Comparison of ENCODE assay signal across 11 cellular contexts in the genomic region with DNA sequence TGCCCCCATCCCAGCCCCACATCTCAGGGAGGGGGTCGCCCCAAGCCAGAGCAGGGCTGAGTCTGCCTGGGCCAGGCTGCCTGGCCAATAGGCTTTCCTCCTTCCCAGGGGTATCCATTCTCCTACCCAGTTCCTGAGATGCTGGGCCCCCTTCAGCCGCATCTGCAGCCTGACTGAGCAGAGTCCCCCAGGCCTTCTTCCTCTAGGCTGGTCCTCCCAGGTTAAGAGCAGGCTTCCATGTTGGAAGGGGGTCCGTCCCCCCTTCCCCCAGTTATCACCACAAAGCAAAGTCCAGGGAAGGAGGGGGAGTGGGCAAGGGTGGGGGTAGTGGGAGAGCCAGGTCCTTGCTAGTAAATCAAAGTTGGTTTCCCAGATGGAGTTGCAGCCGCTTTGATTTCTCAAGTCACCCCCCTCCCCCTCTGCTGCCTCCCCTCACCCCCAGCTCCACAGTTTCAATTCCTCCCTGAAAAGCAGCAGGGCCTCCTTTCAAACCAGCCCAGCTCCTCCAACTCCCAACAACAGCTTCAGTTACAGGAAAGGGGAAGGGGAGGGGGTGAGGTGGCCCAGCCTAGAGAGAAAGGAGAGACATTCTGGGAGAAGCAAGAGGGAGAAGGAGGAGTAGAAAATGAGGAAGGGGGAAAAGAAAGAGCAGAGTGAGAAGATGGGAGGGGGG. TPM values are rescaled to one million over a fixed set of nuclear protein-coding genes. Genes with fewer than 3 reads are reported as not detected.
DNase-seq lines count a peak whose midpoint lies in the region; ATAC-seq and TF ChIP-seq lines count a peak whose summit lies in the region.
"Had no signal": no experiment of that assay in that cellular context is flagged by ENCODE, and none has a peak within 500 bp of the region (broad histone marks: within the 10 kb centered on the region; RNA-seq: fewer than 3 reads in every experiment).

No MANE protein-coding gene starts in this region.

- H3K9me3 ChIP-seq in mammary epithelial cell (replicated peaks; ENCODE audit: insufficient read depth, low read length), result peaks cover 2% of the 10 kb centered on the region
- no peaks in the 10 kb centered on the region for H3K9me3 ChIP-seq in mesenchymal stem cell (ENCODE audit: control insufficient read depth, low read length)
- no peaks in the 10 kb centered on the region for H3K9me3 ChIP-seq in Peyer's patch
- H3K9me3 ChIP-seq: lower lobe of right lung had no signal

- H3K79me2 ChIP-seq in ACC112 (ENCODE audit: control insufficient read depth, insufficient read depth, low read length, unreplicated experiment) (no peaks in the 10 kb centered on the region), mammary epithelial cell (ENCODE audit: insufficient read depth, low read length) (no peaks in the 10 kb centered on the region)

- dilution Hi-C loops in mammary epithelial cell (cut with HindIII; ENCODE audit: low sequenced_read_pairs), result no loop called here

- H3K4me1 ChIP-seq in ACC112 (ENCODE audit: control insufficient read depth, insufficient read depth, low read length, unreplicated experiment), result peaks cover 54% of the 10 kb centered on the region
- peaks cover 34% of the 10 kb centered on the region for H3K4me1 ChIP-seq in mammary epithelial cell (ENCODE audit: insufficient read depth, low read length)
- peaks cover 28% of the 10 kb centered on the region for H3K4me1 ChIP-seq in mesenchymal stem cell (ENCODE audit: control insufficient read depth, insufficient read depth, low read depth, low read length)
- no peaks in the 10 kb centered on the region for H3K4me1 ChIP-seq in Peyer's patch
- H3K4me1 ChIP-seq: lower lobe of right lung had no signal

- peak overlapping the region; percentile 93 to 100 for H3K4ac ChIP-seq in mesenchymal stem cell (ENCODE audit: low read depth in 1 of 2, low read length in 2 of 2)

- CTCF ChIA-PET in mammary epithelial cell (lab: Charles Lee; ENCODE audit: low non-redundant PET), result no interaction called here

- in situ Hi-C loops in mammary epithelial cell (cut with MboI; ENCODE audit: low sequenced_read_pairs in 2 of 2), result no loop called here

- H2BK5ac ChIP-seq in mesenchymal stem cell (ENCODE audit: low read depth, low read length, poor library complexity, severe bottlenecking), result peak overlapping the region; percentile 75

- H3K4me3 ChIP-seq in ACC112 (ENCODE audit: low read depth, low read length) (no peak overlapping the region), mammary epithelial cell (replicated peaks in 1 of 3; ENCODE audit: insufficient read depth in 1 of 3, low read depth in 2 of 3, low read length in 3 of 3) (no peak overlapping the region), mesenchymal stem cell (ENCODE audit: insufficient read depth in 1 of 2, low read depth in 1 of 2, low read length in 2 of 2) (no peak overlapping the region), Peyer's patch (no peak overlapping the region)
- H3K4me3 ChIP-seq: lower lobe of right lung had no signal

- no peak for TF ChIP-seq CTCF in mammary epithelial cell (conservative IDR thresholded peaks at IDR 0.05 in 1 of 2, IDR thresholded peaks at IDR 0.05 in 1 of 2; ENCODE audit: extremely low read depth in 1 of 2, insufficient read depth in 1 of 2, low read depth in 1 of 2, low read length in 2 of 2)
- no peak for TF ChIP-seq CTCF in Peyer's patch (IDR thresholded peaks at IDR 0.05)

- peak overlapping the region; percentile 95 to 97 for H3K18ac ChIP-seq in mesenchymal stem cell (ENCODE audit: low read depth in 1 of 2, low read length in 2 of 2)

- intact Hi-C loops in mammary epithelial cell (cut with micrococcal nuclease), result no loop called here

- peaks cover 2% of the 10 kb centered on the region for H3K79me1 ChIP-seq in mesenchymal stem cell (replicated peaks; ENCODE audit: low read length, poor library complexity, severe bottlenecking)

- peak overlapping the region; percentile 99 for H4K91ac ChIP-seq in mesenchymal stem cell (ENCODE audit: low read length)

- ATAC-seq in HG02798 (IDR thresholded peaks at IDR 0.05; ENCODE audit: poor library complexity, unreplicated experiment), result no peak
- ATAC-seq: lower lobe of right lung had no signal

- H2AK5ac ChIP-seq in mesenchymal stem cell (ENCODE audit: low read length, severe bottlenecking), result peak overlapping the region; percentile 99

- H3K4me2 ChIP-seq in mammary epithelial cell (ENCODE audit: insufficient read depth, low read depth, low read length) (no peak overlapping the region), mesenchymal stem cell (ENCODE audit: low read length, poor library complexity, severe bottlenecking) (no peak overlapping the region)

- peak overlapping the region; percentile 91 to 100 for H2BK12ac ChIP-seq in mesenchymal stem cell (ENCODE audit: low read length in 2 of 2)

- peak; percentile 50 for DNase-seq in M059J (ENCODE audit: low read depth)
- DNase-seq in mammary epithelial cell, result no peak
- no peak for DNase-seq in mesenchymal stem cell
- DNase-seq in activated CD4-positive, alpha-beta T cell treated with anti-CD3 and anti-CD28 coated beads for 1 hour, result no peak
- DNase-seq in DMS153 treated with DMSO at 0.1 percent for 48 hours (lab: John Stamatoyannopoulos, UW; ENCODE audit: unreplicated experiment), result no peak
- no peak for DNase-seq in Peyer's patch
- DNase-seq: lower lobe of right lung; stimulated activated CD4-positive, alpha-beta T cell treated with anti-CD3 and anti-CD28 coated beads, Interleukin-15, amount 100 ng/mL, for 24 hours; stimulated activated naive CD4-positive, alpha-beta T cell treated with Interleukin-2 at 50 U/mL for 16 hours had no signal

- H2BK15ac ChIP-seq in mesenchymal stem cell (ENCODE audit: low read depth, poor library complexity, severe bottlenecking), result peak overlapping the region; percentile 78

- H3K23ac ChIP-seq in mesenchymal stem cell (ENCODE audit: low read length in 2 of 2), result no peak overlapping the region

- peak overlapping the region; percentile 94 for H4K8ac ChIP-seq in mesenchymal stem cell (ENCODE audit: low read length)

- no peak for TF ChIP-seq POLR2A in Peyer's patch (IDR thresholded peaks at IDR 0.05)

- BruUV-seq in mammary epithelial cell (replicated peaks; lab: Mats Ljungman, UMichigan), result no TSS peak

- H3K14ac ChIP-seq in mesenchymal stem cell (ENCODE audit: low read length in 2 of 2), result peak overlapping the region in 1 of 2 experiments; percentile 92

- H3K27me3 ChIP-seq in ACC112 (ENCODE audit: insufficient read depth, low read length), result no peaks in the 10 kb centered on the region
- H3K27me3 ChIP-seq in mammary epithelial cell (ENCODE audit: insufficient read depth, low read length), result no peaks in the 10 kb centered on the region
- no peaks in the 10 kb centered on the region for H3K27me3 ChIP-seq in mesenchymal stem cell (ENCODE audit: control insufficient read depth in 1 of 2, insufficient read depth in 1 of 2, low read length in 2 of 2)
- H3K27me3 ChIP-seq in Peyer's patch, result no peaks in the 10 kb centered on the region

- WGBS in mammary epithelial cell (ENCODE audit: low coverage, missing lambda C conversion rate), result 94% methylated on average over 2 of the region's 4 CpGs
- WGBS in mesenchymal stem cell, result 69% methylated on average over 2 of the region's 4 CpGs

- no peak overlapping the region for H3K9ac ChIP-seq in mammary epithelial cell (ENCODE audit: insufficient read depth, low read length)
- peak overlapping the region; percentile 74 for H3K9ac ChIP-seq in mesenchymal stem cell (ENCODE audit: low read length)

- peak overlapping the region; percentile 98 for H2BK120ac ChIP-seq in mesenchymal stem cell (ENCODE audit: low read depth, low read length)

- H2AFZ ChIP-seq in ACC112 (ENCODE audit: low read length, unreplicated experiment) (peak overlapping the region; percentile 44), mammary epithelial cell (ENCODE audit: low read depth, low read length) (peak overlapping the region; percentile 82), mesenchymal stem cell (ENCODE audit: low read depth, low read length) (peak overlapping the region; percentile 36)

- peak overlapping the region; percentile 82 for H3K27ac ChIP-seq in ACC112 (ENCODE audit: low read depth, low read length)
- peak overlapping the region; percentile 22 for H3K27ac ChIP-seq in mammary epithelial cell (ENCODE audit: insufficient read depth, low read depth, low read length)
- peak overlapping the region; percentile 65 for H3K27ac ChIP-seq in mesenchymal stem cell (ENCODE audit: low read length, poor library complexity, severe bottlenecking)
- H3K27ac ChIP-seq in Peyer's patch, result peak overlapping the region in 1 of 4 donors; percentile 3
- H3K27ac ChIP-seq: lower lobe of right lung had no signal

- H4K20me1 ChIP-seq in mammary epithelial cell (ENCODE audit: insufficient read depth, low read length), result no peaks in the 10 kb centered on the region

- H3K36me3 ChIP-seq in ACC112 (ENCODE audit: insufficient read depth, low read length) (no peaks in the 10 kb centered on the region), mammary epithelial cell (ENCODE audit: insufficient read depth, low read length) (no peaks in the 10 kb centered on the region), mesenchymal stem cell (ENCODE audit: control insufficient read depth in 1 of 2, insufficient read depth in 2 of 2, low read depth in 1 of 2, low read length in 2 of 2) (no peaks in the 10 kb centered on the region), Peyer's patch (no peaks in the 10 kb centered on the region)
- H3K36me3 ChIP-seq: lower lobe of right lung had no signal

RNA-seq across cellular contexts. Expression of a gene that starts 9.5 kb away (rescaled TPM):
- total RNA-seq in M059J (2014; rRNA removed; shearing (Covaris generic)), result 22.4 and 41.3 TPM in 2 replicates
- total RNA-seq in mammary epithelial cell, result 1 to 10 TPM; 1.8 to 4.5 TPM
- 4.5 TPM for polyA plus RNA-seq in mammary epithelial cell
- polyA minus RNA-seq in mammary epithelial cell, result 1.1 TPM
- 43.8 TPM for polyA plus RNA-seq in mesenchymal stem cell (2013, experiment 1 of 2)
- 45.5 TPM for polyA plus RNA-seq in mesenchymal stem cell (2013, experiment 2 of 2)
- 1 to 10 TPM in 1 of 4 donors, under 1 TPM in 1, not detected in 2; 0.54 to 2.1 TPM for total RNA-seq in Peyer's patch

RNA-seq across cellular contexts. Expression of a gene that starts 44.6 kb away (rescaled TPM):
- 9.2 and 17.1 TPM in 2 replicates for total RNA-seq in M059J (2014; rRNA removed; shearing (Covaris generic))
- total RNA-seq in mammary epithelial cell, result 10 to 100 TPM; 27.0 to 37.4 TPM
- polyA plus RNA-seq in mammary epithelial cell, result 10.5 TPM
- 12.7 TPM for polyA minus RNA-seq in mammary epithelial cell
- 18.3 TPM for polyA plus RNA-seq in mesenchymal stem cell (2013, experiment 1 of 2)
- 17.8 TPM for polyA plus RNA-seq in mesenchymal stem cell (2013, experiment 2 of 2)
- total RNA-seq in Peyer's patch, result 10 to 100 TPM; 39.6 to 91.6 (median 48.3) TPM
